9 cellular contexts compared by ENCODE assay signal in the genomic region with DNA sequence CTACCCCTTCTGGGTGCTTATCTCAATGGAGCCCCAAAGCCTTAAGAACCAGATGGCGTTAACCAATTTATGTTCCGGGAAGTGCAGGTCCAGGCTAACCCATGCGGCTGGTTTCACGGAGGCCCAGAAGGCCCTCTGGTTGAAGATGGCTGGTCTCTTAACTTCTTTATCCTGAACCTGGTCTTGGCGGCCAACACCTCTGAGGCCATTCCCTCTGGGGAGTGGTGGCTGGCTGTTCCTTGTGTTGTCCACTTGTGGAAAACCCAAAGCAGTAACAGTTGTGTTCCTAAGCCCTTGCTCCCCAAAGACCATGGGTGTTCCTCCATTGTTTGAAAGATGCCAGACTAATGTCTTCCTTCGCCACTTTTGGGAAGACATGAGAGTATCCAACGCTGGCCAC. TPM values are rescaled to one million over a fixed set of nuclear protein-coding genes. Genes with fewer than 3 reads are reported as not detected.
DNase-seq lines count a peak whose midpoint lies in the region; ATAC-seq lines count a peak whose summit lies in the region.
"Had no signal": no experiment of that assay in that cellular context is flagged by ENCODE, and none has a peak within 500 bp of the region (broad histone marks: within the 10 kb centered on the region; RNA-seq: fewer than 3 reads in every experiment).

No MANE protein-coding gene starts in this region.

- peaks cover 12% of the 10 kb centered on the region for H3K9me3 Mint-ChIP-seq in activated T-cell treated with anti-CD3 and anti-CD28 coated beads, Interleukin-2, amount 50 U/mL, for 24 hours
- H3K9me3 Mint-ChIP-seq in activated T-helper 17 cell treated with anti-CD3 and anti-CD28 coated beads, Interleukin-2, amount 50 U/mL, for 72 hours, result peaks cover 3% of the 10 kb centered on the region
- H3K9me3 Mint-ChIP-seq in stimulated activated naive CD8-positive, alpha-beta T cell treated with anti-CD3 and anti-CD28 coated beads, Interleukin-15, amount 100 ng/mL, for 72 hours, result peaks cover under 1 to 5% of the 10 kb centered on the region in 2 donors

- H3K27ac Mint-ChIP-seq in activated T-cell treated with anti-CD3 and anti-CD28 coated beads, Interleukin-2, amount 50 U/mL, for 24 hours, result peak overlapping the region; percentile 73
- peak overlapping the region; percentile 4 for H3K27ac Mint-ChIP-seq in activated T-helper 17 cell treated with anti-CD3 and anti-CD28 coated beads, Interleukin-2, amount 50 U/mL, for 72 hours
- H3K27ac Mint-ChIP-seq in stimulated activated naive CD8-positive, alpha-beta T cell treated with anti-CD3 and anti-CD28 coated beads, Interleukin-15, amount 100 ng/mL, for 72 hours, result no peak overlapping the region

- peaks cover 3% of the 10 kb centered on the region for H3K9me3 ChIP-seq in iPS-18c (ENCODE audit: control insufficient read depth, insufficient read depth, low read length)

- peaks cover 3% of the 10 kb centered on the region for H3K27me3 Mint-ChIP-seq in activated T-cell treated with anti-CD3 and anti-CD28 coated beads, Interleukin-2, amount 50 U/mL, for 24 hours
- no peaks in the 10 kb centered on the region for H3K27me3 Mint-ChIP-seq in activated T-helper 17 cell treated with anti-CD3 and anti-CD28 coated beads, Interleukin-2, amount 50 U/mL, for 72 hours
- H3K27me3 Mint-ChIP-seq in stimulated activated naive CD8-positive, alpha-beta T cell treated with anti-CD3 and anti-CD28 coated beads, Interleukin-15, amount 100 ng/mL, for 72 hours, result peaks cover 6% of the 10 kb centered on the region

- H3K36me3 Mint-ChIP-seq in activated T-cell treated with anti-CD3 and anti-CD28 coated beads, Interleukin-2, amount 50 U/mL, for 24 hours (ENCODE audit: low read depth), result peaks cover 6% of the 10 kb centered on the region
- H3K36me3 Mint-ChIP-seq in activated T-helper 17 cell treated with anti-CD3 and anti-CD28 coated beads, Interleukin-2, amount 50 U/mL, for 72 hours (ENCODE audit: low read depth), result no peaks in the 10 kb centered on the region

- peak overlapping the region; percentile 24; the same call in 1 of the 2 replicates for H3K4me3 ChIP-seq in iPS-18c (ENCODE audit: insufficient read depth, low read depth, low read length)

- peaks cover 58% of the 10 kb centered on the region for H3K4me1 Mint-ChIP-seq in activated T-cell treated with anti-CD3 and anti-CD28 coated beads, Interleukin-2, amount 50 U/mL, for 24 hours (ENCODE audit: low read depth)
- H3K4me1 Mint-ChIP-seq in activated T-helper 17 cell treated with anti-CD3 and anti-CD28 coated beads, Interleukin-2, amount 50 U/mL, for 72 hours, result peaks cover 34% of the 10 kb centered on the region
- H3K4me1 Mint-ChIP-seq in stimulated activated naive CD8-positive, alpha-beta T cell treated with anti-CD3 and anti-CD28 coated beads, Interleukin-15, amount 100 ng/mL, for 72 hours, result peaks cover 25% of the 10 kb centered on the region

- peak overlapping the region; percentile 74 for H3K4me3 Mint-ChIP-seq in activated T-cell treated with anti-CD3 and anti-CD28 coated beads, Interleukin-2, amount 50 U/mL, for 24 hours
- H3K4me3 Mint-ChIP-seq in activated T-helper 17 cell treated with anti-CD3 and anti-CD28 coated beads, Interleukin-2, amount 50 U/mL, for 72 hours, result peak overlapping the region; percentile 78
- peak overlapping the region; percentile 61 for H3K4me3 Mint-ChIP-seq in stimulated activated naive CD8-positive, alpha-beta T cell treated with anti-CD3 and anti-CD28 coated beads, Interleukin-15, amount 100 ng/mL, for 72 hours

- ATAC-seq in activated T-helper 17 cell treated with anti-CD3 and anti-CD28 coated beads, Interleukin-2, amount 50 U/mL, for 72 hours (replicated peaks), result no peak
- ATAC-seq in stimulated activated naive CD8-positive, alpha-beta T cell treated with anti-CD3 and anti-CD28 coated beads, Interleukin-15, amount 100 ng/mL, for 72 hours, result no peak
- no peak for ATAC-seq in HG03097 (IDR thresholded peaks at IDR 0.05; ENCODE audit: low FRiP score, unreplicated experiment)
- ATAC-seq in GM21423 (IDR thresholded peaks at IDR 0.05; ENCODE audit: unreplicated experiment), result no peak

- DNase-seq in activated T-cell treated with anti-CD3 and anti-CD28 coated beads, Interleukin-2, amount 50 U/mL, for 24 hours, result no peak
- DNase-seq in activated T-cell treated with anti-CD3 and anti-CD28 coated beads for 4 hours (no peak), kidney tubule cell (ENCODE audit: low spot score) (no peak)
- no peak for DNase-seq in stimulated activated naive CD8-positive, alpha-beta T cell treated with anti-CD3 and anti-CD28 coated beads, Interleukin-15, amount 100 ng/mL, for 72 hours
- DNase-seq: MM.1S had no signal

RNA-seq across cellular contexts. Expression of a gene that starts 1.5 kb away (rescaled TPM):
- 10 to 100 TPM; 26.3 to 40.3 TPM for total RNA-seq in activated T-helper 17 cell treated with anti-CD3 and anti-CD28 coated beads, Interleukin-2, amount 50 U/mL, for 72 hours

Comparison
In these comparisons a context has a peak if more than half of its experiments do, and no peak if none do; other contexts are left out.
1. H3K27ac Mint-ChIP-seq: peak in activated T-cell treated with anti-CD3 and anti-CD28 coated beads, Interleukin-2, amount 50 U/mL, for 24 hours (single experiment) and activated T-helper 17 cell treated with anti-CD3 and anti-CD28 coated beads, Interleukin-2, amount 50 U/mL, for 72 hours (single experiment); none in stimulated activated naive CD8-positive, alpha-beta T cell treated with anti-CD3 and anti-CD28 coated beads, Interleukin-15, amount 100 ng/mL, for 72 hours (0 of 2).
2. Peak in every context shown above with its lines, with median percentiles within 50 percentile points of each other: H3K4me3 Mint-ChIP-seq.